12 cellular contexts compared by ENCODE assay signal in genomic region chr2:7450188-7451156, GRCh38.
DNase-seq lines count a peak whose midpoint lies in the region; ATAC-seq lines count a peak whose summit lies in the region.
"Had no signal": no experiment of that assay in that cellular context is flagged by ENCODE, and none has a peak within 500 bp of the region (broad histone marks: within the 10 kb centered on the region; RNA-seq: fewer than 3 reads in every experiment).

No MANE protein-coding gene starts in this region.

- H3K27me3 Mint-ChIP-seq in T-cell = no peaks in the 10 kb centered on the region

- H3K36me3 ChIP-seq in effector memory CD4-positive, alpha-beta T cell (ENCODE audit: control insufficient read depth, insufficient read depth, low read length) = no peaks in the 10 kb centered on the region

- CTCF ChIA-PET in T-cell (lab: Charles Lee) = interaction anchor here in 1 of 2 donors (1.3 kb wide), 1 partner anchor 10 kb away, joined by 3 read pairs; no protein-coding TSS in a partner anchor

- POLR2A ChIA-PET in T-cell (lab: Charles Lee) = interaction anchor here in 1 of 2 donors (1.2 kb wide), 1 partner anchor 11 kb away, joined by 4 read pairs; no protein-coding TSS in a partner anchor

- peak; percentile 67 to 93 (median 70) for ATAC-seq in T-cell (replicated peaks in 1 of 4)
- ATAC-seq in stimulated activated effector memory CD8-positive, alpha-beta T cell treated with anti-CD3 and anti-CD28 coated beads, Interleukin-12 subunit alpha, Interleukin-12 subunit beta, amount 100 ng/mL, for 72 hours = peak; percentile 93
- no peak for ATAC-seq in HG03135 (IDR thresholded peaks at IDR 0.05; ENCODE audit: unreplicated experiment)

- H3K4me3 ChIP-seq in effector memory CD4-positive, alpha-beta T cell (ENCODE audit: insufficient read depth, low read depth, low read length, poor library complexity, severe bottlenecking) = no peak overlapping the region

- H3K4me1 ChIP-seq in effector memory CD4-positive, alpha-beta T cell (ENCODE audit: control insufficient read depth, insufficient read depth, low read length, poor library complexity, severe bottlenecking) = peaks cover 12% of the 10 kb centered on the region

- peak overlapping the region; percentile 45 to 61 (median 51) for H3K4me3 Mint-ChIP-seq in T-cell
- peak overlapping the region; percentile 45 for H3K4me3 Mint-ChIP-seq in stimulated activated effector memory CD8-positive, alpha-beta T cell treated with anti-CD3 and anti-CD28 coated beads, Interleukin-12 subunit alpha, Interleukin-12 subunit beta, amount 100 ng/mL, for 72 hours
- H3K4me3 Mint-ChIP-seq: CD14-positive monocyte had no signal

- peaks cover 72 to 81% (median 73%) of the 10 kb centered on the region in 3 donors for H3K4me1 Mint-ChIP-seq in T-cell
- H3K4me1 Mint-ChIP-seq in stimulated activated effector memory CD8-positive, alpha-beta T cell treated with anti-CD3 and anti-CD28 coated beads, Interleukin-12 subunit alpha, Interleukin-12 subunit beta, amount 100 ng/mL, for 72 hours = peaks cover 79% of the 10 kb centered on the region

- H3K27ac Mint-ChIP-seq in T-cell = peak overlapping the region; percentile 97 to 99
- H3K27ac Mint-ChIP-seq in stimulated activated effector memory CD8-positive, alpha-beta T cell treated with anti-CD3 and anti-CD28 coated beads, Interleukin-12 subunit alpha, Interleukin-12 subunit beta, amount 100 ng/mL, for 72 hours = peak overlapping the region; percentile 99

- DNase-seq in T-cell (peak in 27 of 34 experiments; percentile 29 to 83 (median 53)), activated T-cell treated with anti-CD3 and anti-CD28 coated beads for 24 hours (ENCODE audit: low read depth) (peak; percentile 49), NCI-H226 (no peak), COR-L47 (lab: John Stamatoyannopoulos, UW) (no peak)
- DNase-seq in effector memory CD4-positive, alpha-beta T cell = no peak
- DNase-seq in stimulated activated effector memory CD8-positive, alpha-beta T cell treated with anti-CD3 and anti-CD28 coated beads, Interleukin-12 subunit alpha, Interleukin-12 subunit beta, amount 100 ng/mL, for 72 hours (ENCODE audit: low spot score in 2 of 2) = peak; percentile 44 to 81
- DNase-seq: mammary epithelial cell, NCI-H2107, occipital lobe, substantia nigra had no signal

- H3K36me3 Mint-ChIP-seq in T-cell = no peaks in the 10 kb centered on the region
- H3K36me3 Mint-ChIP-seq in stimulated activated effector memory CD8-positive, alpha-beta T cell treated with anti-CD3 and anti-CD28 coated beads, Interleukin-12 subunit alpha, Interleukin-12 subunit beta, amount 100 ng/mL, for 72 hours = peaks cover 29% of the 10 kb centered on the region
- H3K36me3 Mint-ChIP-seq: CD14-positive monocyte had no signal

- H3K9me3 ChIP-seq in effector memory CD4-positive, alpha-beta T cell (ENCODE audit: control insufficient read depth, low read length) = no peaks in the 10 kb centered on the region

- H3K27ac ChIP-seq in effector memory CD4-positive, alpha-beta T cell (ENCODE audit: insufficient read depth, low read length, poor library complexity, severe bottlenecking) = peak overlapping the region; percentile 34

- no peaks in the 10 kb centered on the region for H3K27me3 ChIP-seq in effector memory CD4-positive, alpha-beta T cell (replicated peaks; ENCODE audit: control insufficient read depth, insufficient read depth, low read length, poor library complexity, severe bottlenecking)

- no peaks in the 10 kb centered on the region for H3K9me3 Mint-ChIP-seq in T-cell
- no peaks in the 10 kb centered on the region for H3K9me3 Mint-ChIP-seq in stimulated activated effector memory CD8-positive, alpha-beta T cell treated with anti-CD3 and anti-CD28 coated beads, Interleukin-12 subunit alpha, Interleukin-12 subunit beta, amount 100 ng/mL, for 72 hours

Comparison
In these comparisons a context has a peak if more than half of its experiments do, and no peak if none do; other contexts are left out.
1. DNase-seq: peak in T-cell (27 of 34), activated T-cell treated with anti-CD3 and anti-CD28 coated beads for 24 hours (single experiment) and stimulated activated effector memory CD8-positive, alpha-beta T cell treated with anti-CD3 and anti-CD28 coated beads, Interleukin-12 subunit alpha, Interleukin-12 subunit beta, amount 100 ng/mL, for 72 hours (2 of 2); none in effector memory CD4-positive, alpha-beta T cell (0 of 3), NCI-H226 (single experiment) and COR-L47 (single experiment).